ENCODE assay signal across 10 cellular contexts in the genomic region with DNA sequence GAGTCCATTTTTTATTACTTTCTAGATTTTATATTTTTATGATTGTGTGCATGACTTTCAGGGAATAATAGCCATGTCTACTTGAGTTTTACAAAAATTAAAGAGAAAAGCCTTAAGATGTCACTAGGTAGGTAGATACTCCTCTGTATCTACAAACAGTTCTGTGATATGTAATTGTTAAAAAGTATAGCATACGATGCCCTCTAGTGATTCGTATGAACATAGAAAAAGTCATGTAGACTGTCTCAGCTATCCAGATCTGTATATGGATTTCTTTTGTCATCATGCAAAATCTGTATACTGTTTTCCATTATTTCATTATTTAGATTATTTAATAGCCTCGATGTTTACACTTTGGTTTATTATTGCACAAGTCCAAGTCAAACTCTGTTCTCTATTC.
DNase-seq lines count a peak whose midpoint lies in the region; ATAC-seq and TF ChIP-seq lines count a peak whose summit lies in the region.
"Had no signal": no experiment of that assay in that cellular context is flagged by ENCODE, and none has a peak within 500 bp of the region (broad histone marks: within the 10 kb centered on the region; RNA-seq: fewer than 3 reads in every experiment).

No MANE protein-coding gene starts in this region.

- no peaks in the 10 kb centered on the region for H3K9me3 ChIP-seq in suprapubic skin

- H3K4me1 ChIP-seq in suprapubic skin: no peaks in the 10 kb centered on the region

- 33% methylated on average over 3 of the region's 3 CpGs for WGBS in suprapubic skin

- TF ChIP-seq CTCF in suprapubic skin (IDR thresholded peaks at IDR 0.05): no peak

- no peak for TF ChIP-seq POLR2A in suprapubic skin (IDR thresholded peaks at IDR 0.05)

- no peak for TF ChIP-seq EP300 in suprapubic skin (IDR thresholded peaks at IDR 0.05)

- H3K4me3 ChIP-seq in suprapubic skin: no peak overlapping the region

- peak; percentile 73 for DNase-seq in EH (ENCODE audit: low read depth)
- peak; percentile 36 for DNase-seq in LoVo (ENCODE audit: low spot score)
- DNase-seq in kidney tubule cell (ENCODE audit: low spot score): peak; percentile 24
- no peak for DNase-seq in NCI-H1436 (lab: John Stamatoyannopoulos, UW)
- no peak for DNase-seq in suprapubic skin (ENCODE audit: low spot score in 2 of 2)
- no peak for DNase-seq in kidney glomerular epithelial cell (lab: John Stamatoyannopoulos, UW)
- DNase-seq: activated naive CD8-positive, alpha-beta T cell treated with anti-CD3 and anti-CD28 coated beads, Interleukin-2, amount 10 ng/mL, durations not matched to agents 7 days and 5 days; NK-92 treated with Interleukin-12 subunit alpha and Interleukin-12 subunit beta, amount 100 ng/mL, for 24 hours had no signal

- no peak overlapping the region for H3K27ac ChIP-seq in suprapubic skin

- no peaks in the 10 kb centered on the region for H3K36me3 ChIP-seq in suprapubic skin

- no peaks in the 10 kb centered on the region for H3K27me3 ChIP-seq in suprapubic skin

- ATAC-seq in SK-N-SH treated with all-trans-retinoic acid at 6 μM for 48 hours (peak; percentile 83), HG02763 (IDR thresholded peaks at IDR 0.05; ENCODE audit: unreplicated experiment) (no peak)

TF ChIP-seq in SK-N-SH treated with all-trans-retinoic acid at 6 μM for 48 hours, 23 proteins besides CTCF, POLR2A, EP300 and RAD21:
- no peak for TF ChIP-seq ZFP3 (CRISPR knock-in tag; IDR thresholded peaks at IDR 0.05)
- TF ChIP-seq SNAI2 (CRISPR knock-in tag; IDR thresholded peaks at IDR 0.05): no peak

Comparison
In these comparisons a context has a peak if more than half of its experiments do, and no peak if none do; other contexts are left out.
1. DNase-seq: peak in EH (single experiment), LoVo (single experiment) and kidney tubule cell (single experiment); none in NCI-H1436 (single experiment), suprapubic skin (0 of 2) and kidney glomerular epithelial cell (single experiment).